33 cellular contexts compared by ENCODE assay signal in genomic region chr12:3110579-3110978, GRCh38.
"Had no signal": no experiment of that assay in that cellular context is flagged by ENCODE, and none has a peak within 500 bp of the region (broad histone marks: within the 10 kb centered on the region; RNA-seq: fewer than 3 reads in every experiment).

No MANE protein-coding gene starts in this region.

- H3K36me3 ChIP-seq: left lung, pancreas, prostate gland, thyroid gland had no signal

- H3K27me3 ChIP-seq: esophagus squamous epithelium, heart left ventricle, left lung, pancreas, stomach, thyroid gland, upper lobe of left lung had no signal

- DNase-seq: activated CD4-positive, alpha-beta memory T cell treated with anti-CD3 and anti-CD28 coated beads for 36 hours; activated CD4-positive, alpha-beta T cell treated with anti-CD3 and anti-CD28 coated beads, Interleukin-2, amount 10 ng/mL, durations not matched to agents 24 days and 14 days; activated CD4-positive, CD25-positive, alpha-beta regulatory T cell treated with anti-CD3 and anti-CD28 coated beads, Interleukin-2, amount 50 U/mL, for 72 hours; activated CD8-positive, alpha-beta memory T cell treated with anti-CD3 and anti-CD28 coated beads, Interleukin-2, amount 50 U/mL, for 4 hours; activated gamma-delta T cell; activated naive CD4-positive, alpha-beta T cell treated with anti-CD3 and anti-CD28 coated beads, Interleukin-2, amount 10 ng/mL, durations not matched to agents 7 days and 5 days; activated naive CD8-positive, alpha-beta T cell treated with anti-CD3 and anti-CD28 coated beads, Interleukin-2, amount 10 ng/mL, durations not matched to agents 7 days and 5 days; activated T-cell treated with anti-CD3 and anti-CD28 coated beads, Interleukin-2, amount 50 U/mL, for 1 hour; amniotic stem cell; caudate nucleus; dermis blood vessel endothelial cell; effector CD4-positive, alpha-beta T cell; esophagus squamous epithelium; foreskin fibroblast; heart left ventricle; hypothalamus; immature natural killer cell; kidney glomerular epithelial cell; left lung; mammary epithelial cell; naive B cell; nucleus accumbens; pancreas; stimulated activated CD4-positive, alpha-beta T cell treated with anti-CD3 and anti-CD28 coated beads, Interleukin-1b, Interleukin-23, amount 100 ng/mL, for 48 hours; stimulated activated CD4-positive, alpha-beta T cell treated with anti-CD3 and anti-CD28 coated beads, Interleukin-4, amount 100 ng/mL, for 4 hours; stimulated activated CD8-positive, alpha-beta memory T cell treated with anti-CD3 and anti-CD28 coated beads, Interleukin-4, amount 100 ng/mL, for 48 hours; stomach; SW 1271; thyroid gland; upper lobe of left lung had no signal

- H3K9me3 ChIP-seq: esophagus squamous epithelium, heart left ventricle, left lung, pancreas, prostate gland, stomach, thyroid gland, upper lobe of left lung had no signal

- H3K4me3 ChIP-seq: esophagus squamous epithelium, heart left ventricle, left lung, pancreas, prostate gland, smooth muscle cell, stomach, thyroid gland, upper lobe of left lung had no signal

- ATAC-seq: heart left ventricle; left lung; stimulated activated memory B cell treated with anti-CD40 and anti-IgM and Interleukin-4, amounts not matched to agents 10 μg/mL and 1 μg/mL and 100 μg/mL, for 72 hours had no signal

- H3K27ac ChIP-seq: esophagus squamous epithelium, heart left ventricle, pancreas, prostate gland, stomach, thyroid gland had no signal

- H3K4me1 ChIP-seq: pancreas, prostate gland had no signal
